ENCODE assay signal across 1 cellular context in the genomic region with DNA sequence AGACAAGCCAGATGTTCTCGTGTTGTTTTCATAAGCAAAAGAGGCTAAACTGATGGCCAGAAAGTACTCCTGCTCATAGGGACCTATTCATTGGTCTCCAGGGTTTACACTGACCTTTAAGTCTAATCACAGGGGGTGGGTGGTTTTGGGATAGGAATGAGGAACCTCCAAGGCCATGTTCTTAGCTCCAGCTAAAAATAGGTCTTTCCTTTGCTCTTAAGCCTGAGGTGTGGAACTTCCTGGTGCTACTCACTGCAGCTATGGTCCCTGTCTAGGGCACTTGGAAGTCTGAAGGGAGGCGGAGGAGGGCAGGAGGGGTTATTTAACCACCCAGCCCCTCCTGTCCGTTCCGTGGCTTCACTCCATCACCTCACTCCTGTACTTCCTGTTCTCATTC.
TF ChIP-seq lines count a peak whose summit lies in the region.

No MANE protein-coding gene starts in this region.

TF ChIP-seq in K562, 482 proteins besides CTCF, POLR2A, EP300 and RAD21 (continued from another document):
- no peak for TF ChIP-seq PRDM10 (IDR thresholded peaks at IDR 0.05; ENCODE audit: partially characterized antibody)
- TF ChIP-seq DMBX1 (CRISPR knock-in tag; IDR thresholded peaks at IDR 0.05; ENCODE audit: borderline replicate concordance), result no peak
- no peak for TF ChIP-seq MEF2D (tag; conservative IDR thresholded peaks at IDR 0.05; ENCODE audit: low read depth)
- TF ChIP-seq HDAC6 (IDR thresholded peaks at IDR 0.05; ENCODE audit: low read depth, low read length), result no peak
- TF ChIP-seq DACH1 (IDR thresholded peaks at IDR 0.05; ENCODE audit: partially characterized antibody), result no peak
- TF ChIP-seq EWSR1 (IDR thresholded peaks at IDR 0.05; ENCODE audit: borderline replicate concordance, low read depth, partially characterized antibody), result no peak
- no peak for TF ChIP-seq HSF4 (CRISPR knock-in tag; IDR thresholded peaks at IDR 0.05; ENCODE audit: borderline replicate concordance)
- TF ChIP-seq SMARCC2 (IDR thresholded peaks at IDR 0.05; ENCODE audit: low read depth), result no peak
- TF ChIP-seq, protein P1, sequence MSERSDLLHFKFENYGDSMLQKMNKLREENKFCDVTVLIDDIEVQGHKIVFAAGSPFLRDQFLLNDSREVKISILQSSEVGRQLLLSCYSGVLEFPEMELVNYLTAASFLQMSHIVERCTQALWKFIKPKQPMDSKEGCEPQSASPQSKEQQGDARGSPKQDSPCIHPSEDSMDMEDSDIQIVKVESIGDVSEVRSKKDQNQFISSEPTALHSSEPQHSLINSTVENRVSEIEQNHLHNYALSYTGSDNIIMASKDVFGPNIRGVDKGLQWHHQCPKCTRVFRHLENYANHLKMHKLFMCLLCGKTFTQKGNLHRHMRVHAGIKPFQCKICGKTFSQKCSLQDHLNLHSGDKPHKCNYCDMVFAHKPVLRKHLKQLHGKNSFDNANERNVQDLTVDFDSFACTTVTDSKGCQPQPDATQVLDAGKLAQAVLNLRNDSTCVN (CRISPR knock-in tag; IDR thresholded peaks at IDR 0.05), result no peak
- peak; percentile 31; the same call in 1 of the 2 replicates for TF ChIP-seq ELF1 (tag; IDR thresholded peaks at IDR 0.05)
- TF ChIP-seq ZNF121 (CRISPR knock-in tag; conservative IDR thresholded peaks at IDR 0.05), result no peak
- TF ChIP-seq MTA2 (IDR thresholded peaks at IDR 0.05; ENCODE audit: low read depth), result no peak
- TF ChIP-seq SMAD3 (CRISPR knock-in tag; conservative IDR thresholded peaks at IDR 0.05), result no peak
- TF ChIP-seq MCM2 (IDR thresholded peaks at IDR 0.05; ENCODE audit: low read depth), result no peak
- TF ChIP-seq HMG20A (CRISPR knock-in tag; conservative IDR thresholded peaks at IDR 0.05), result no peak
- peak; percentile 13; the same call in 1 of the 2 replicates for TF ChIP-seq TCF3 (CRISPR knock-in tag; IDR thresholded peaks at IDR 0.05)
- TF ChIP-seq CBFA2T2 (conservative IDR thresholded peaks at IDR 0.05), result no peak
- no peak for TF ChIP-seq U2AF2 (optimal IDR thresholded peaks at IDR 0.05; ENCODE audit: low read depth, low read length)
- TF ChIP-seq, protein P2, sequence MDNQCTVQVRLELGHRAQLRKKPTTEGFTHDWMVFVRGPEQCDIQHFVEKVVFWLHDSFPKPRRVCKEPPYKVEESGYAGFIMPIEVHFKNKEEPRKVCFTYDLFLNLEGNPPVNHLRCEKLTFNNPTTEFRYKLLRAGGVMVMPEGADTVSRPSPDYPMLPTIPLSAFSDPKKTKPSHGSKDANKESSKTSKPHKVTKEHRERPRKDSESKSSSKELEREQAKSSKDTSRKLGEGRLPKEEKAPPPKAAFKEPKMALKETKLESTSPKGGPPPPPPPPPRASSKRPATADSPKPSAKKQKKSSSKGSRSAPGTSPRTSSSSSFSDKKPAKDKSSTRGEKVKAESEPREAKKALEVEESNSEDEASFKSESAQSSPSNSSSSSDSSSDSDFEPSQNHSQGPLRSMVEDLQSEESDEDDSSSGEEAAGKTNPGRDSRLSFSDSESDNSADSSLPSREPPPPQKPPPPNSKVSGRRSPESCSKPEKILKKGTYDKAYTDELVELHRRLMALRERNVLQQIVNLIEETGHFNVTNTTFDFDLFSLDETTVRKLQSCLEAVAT (IDR thresholded peaks at IDR 0.05), result no peak
- TF ChIP-seq MNT (conservative IDR thresholded peaks at IDR 0.05), result no peak
- TF ChIP-seq THRB (CRISPR knock-in tag; conservative IDR thresholded peaks at IDR 0.05), result no peak
- TF ChIP-seq CAMTA2 (CRISPR knock-in tag; conservative IDR thresholded peaks at IDR 0.05), result no peak
